In the genomic region with DNA sequence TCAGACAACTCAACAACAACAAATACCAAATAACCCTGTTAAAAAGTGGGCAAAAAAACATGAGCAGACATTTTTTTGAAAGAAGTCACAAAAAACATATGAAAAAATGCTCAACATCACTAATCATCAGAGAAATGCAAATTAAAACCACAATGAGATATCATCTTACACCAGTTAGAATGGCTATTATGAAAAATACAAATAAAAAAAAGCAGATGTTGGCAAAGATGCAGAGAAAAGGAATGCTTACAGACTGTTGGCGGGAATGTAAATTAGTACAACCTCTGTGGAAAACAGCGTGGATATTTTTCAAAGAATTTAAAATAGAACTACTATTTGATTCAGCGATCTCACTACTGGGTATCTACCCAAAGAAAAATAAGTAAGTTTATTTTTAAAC, we compare ENCODE assay signal across 1 cellular context.
TF ChIP-seq lines count a peak whose summit lies in the region.

No MANE protein-coding gene starts in this region.

TF ChIP-seq in SK-N-SH, 30 proteins besides CTCF, POLR2A, EP300 and RAD21 (continued from another document):
- TF ChIP-seq, protein P1, sequence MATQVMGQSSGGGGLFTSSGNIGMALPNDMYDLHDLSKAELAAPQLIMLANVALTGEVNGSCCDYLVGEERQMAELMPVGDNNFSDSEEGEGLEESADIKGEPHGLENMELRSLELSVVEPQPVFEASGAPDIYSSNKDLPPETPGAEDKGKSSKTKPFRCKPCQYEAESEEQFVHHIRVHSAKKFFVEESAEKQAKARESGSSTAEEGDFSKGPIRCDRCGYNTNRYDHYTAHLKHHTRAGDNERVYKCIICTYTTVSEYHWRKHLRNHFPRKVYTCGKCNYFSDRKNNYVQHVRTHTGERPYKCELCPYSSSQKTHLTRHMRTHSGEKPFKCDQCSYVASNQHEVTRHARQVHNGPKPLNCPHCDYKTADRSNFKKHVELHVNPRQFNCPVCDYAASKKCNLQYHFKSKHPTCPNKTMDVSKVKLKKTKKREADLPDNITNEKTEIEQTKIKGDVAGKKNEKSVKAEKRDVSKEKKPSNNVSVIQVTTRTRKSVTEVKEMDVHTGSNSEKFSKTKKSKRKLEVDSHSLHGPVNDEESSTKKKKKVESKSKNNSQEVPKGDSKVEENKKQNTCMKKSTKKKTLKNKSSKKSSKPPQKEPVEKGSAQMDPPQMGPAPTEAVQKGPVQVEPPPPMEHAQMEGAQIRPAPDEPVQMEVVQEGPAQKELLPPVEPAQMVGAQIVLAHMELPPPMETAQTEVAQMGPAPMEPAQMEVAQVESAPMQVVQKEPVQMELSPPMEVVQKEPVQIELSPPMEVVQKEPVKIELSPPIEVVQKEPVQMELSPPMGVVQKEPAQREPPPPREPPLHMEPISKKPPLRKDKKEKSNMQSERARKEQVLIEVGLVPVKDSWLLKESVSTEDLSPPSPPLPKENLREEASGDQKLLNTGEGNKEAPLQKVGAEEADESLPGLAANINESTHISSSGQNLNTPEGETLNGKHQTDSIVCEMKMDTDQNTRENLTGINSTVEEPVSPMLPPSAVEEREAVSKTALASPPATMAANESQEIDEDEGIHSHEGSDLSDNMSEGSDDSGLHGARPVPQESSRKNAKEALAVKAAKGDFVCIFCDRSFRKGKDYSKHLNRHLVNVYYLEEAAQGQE (IDR thresholded peaks at IDR 0.05; ENCODE audit: low read depth, low read length): no peak
- TF ChIP-seq, protein P2, sequence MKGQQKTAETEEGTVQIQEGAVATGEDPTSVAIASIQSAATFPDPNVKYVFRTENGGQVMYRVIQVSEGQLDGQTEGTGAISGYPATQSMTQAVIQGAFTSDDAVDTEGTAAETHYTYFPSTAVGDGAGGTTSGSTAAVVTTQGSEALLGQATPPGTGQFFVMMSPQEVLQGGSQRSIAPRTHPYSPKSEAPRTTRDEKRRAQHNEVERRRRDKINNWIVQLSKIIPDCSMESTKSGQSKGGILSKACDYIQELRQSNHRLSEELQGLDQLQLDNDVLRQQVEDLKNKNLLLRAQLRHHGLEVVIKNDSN (IDR thresholded peaks at IDR 0.05; ENCODE audit: borderline replicate concordance, low read depth): no peak
- TF ChIP-seq, protein P3, sequence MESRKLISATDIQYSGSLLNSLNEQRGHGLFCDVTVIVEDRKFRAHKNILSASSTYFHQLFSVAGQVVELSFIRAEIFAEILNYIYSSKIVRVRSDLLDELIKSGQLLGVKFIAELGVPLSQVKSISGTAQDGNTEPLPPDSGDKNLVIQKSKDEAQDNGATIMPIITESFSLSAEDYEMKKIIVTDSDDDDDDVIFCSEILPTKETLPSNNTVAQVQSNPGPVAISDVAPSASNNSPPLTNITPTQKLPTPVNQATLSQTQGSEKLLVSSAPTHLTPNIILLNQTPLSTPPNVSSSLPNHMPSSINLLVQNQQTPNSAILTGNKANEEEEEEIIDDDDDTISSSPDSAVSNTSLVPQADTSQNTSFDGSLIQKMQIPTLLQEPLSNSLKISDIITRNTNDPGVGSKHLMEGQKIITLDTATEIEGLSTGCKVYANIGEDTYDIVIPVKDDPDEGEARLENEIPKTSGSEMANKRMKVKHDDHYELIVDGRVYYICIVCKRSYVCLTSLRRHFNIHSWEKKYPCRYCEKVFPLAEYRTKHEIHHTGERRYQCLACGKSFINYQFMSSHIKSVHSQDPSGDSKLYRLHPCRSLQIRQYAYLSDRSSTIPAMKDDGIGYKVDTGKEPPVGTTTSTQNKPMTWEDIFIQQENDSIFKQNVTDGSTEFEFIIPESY (IDR thresholded peaks at IDR 0.05; ENCODE audit: borderline replicate concordance, low read depth): no peak
- TF ChIP-seq EZH2phosphoT487 (IDR thresholded peaks at IDR 0.05; ENCODE audit: borderline replicate concordance, low read depth) (no peak), TAF1 (IDR thresholded peaks at IDR 0.05; ENCODE audit: borderline replicate concordance, low read depth, low read length) (no peak), MXI1 (IDR thresholded peaks at IDR 0.05; ENCODE audit: low read depth, low read length) (no peak), YY1 (IDR thresholded peaks at IDR 0.05; ENCODE audit: low read depth) (no peak), RXRA (IDR thresholded peaks at IDR 0.05; ENCODE audit: borderline replicate concordance, low read depth) (no peak), GATA2 (CRISPR knock-in tag; IDR thresholded peaks at IDR 0.05) (no peak), JUND (IDR thresholded peaks at IDR 0.05) (0 out of 2 replicates have a peak, but pooled peaks have one; percentile 17), TCF12 (IDR thresholded peaks at IDR 0.05) (peak; percentile 63), POLR2AphosphoS5 (IDR thresholded peaks at IDR 0.05; ENCODE audit: low read depth, low read length) (no peak), TEAD4 (IDR thresholded peaks at IDR 0.05; ENCODE audit: borderline replicate concordance, insufficient read depth) (no peak)
- TF ChIP-seq, protein P4, sequence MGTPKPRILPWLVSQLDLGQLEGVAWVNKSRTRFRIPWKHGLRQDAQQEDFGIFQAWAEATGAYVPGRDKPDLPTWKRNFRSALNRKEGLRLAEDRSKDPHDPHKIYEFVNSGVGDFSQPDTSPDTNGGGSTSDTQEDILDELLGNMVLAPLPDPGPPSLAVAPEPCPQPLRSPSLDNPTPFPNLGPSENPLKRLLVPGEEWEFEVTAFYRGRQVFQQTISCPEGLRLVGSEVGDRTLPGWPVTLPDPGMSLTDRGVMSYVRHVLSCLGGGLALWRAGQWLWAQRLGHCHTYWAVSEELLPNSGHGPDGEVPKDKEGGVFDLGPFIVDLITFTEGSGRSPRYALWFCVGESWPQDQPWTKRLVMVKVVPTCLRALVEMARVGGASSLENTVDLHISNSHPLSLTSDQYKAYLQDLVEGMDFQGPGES (IDR thresholded peaks at IDR 0.05; ENCODE audit: low read depth, low read length): no peak
- TF ChIP-seq, protein P5, sequence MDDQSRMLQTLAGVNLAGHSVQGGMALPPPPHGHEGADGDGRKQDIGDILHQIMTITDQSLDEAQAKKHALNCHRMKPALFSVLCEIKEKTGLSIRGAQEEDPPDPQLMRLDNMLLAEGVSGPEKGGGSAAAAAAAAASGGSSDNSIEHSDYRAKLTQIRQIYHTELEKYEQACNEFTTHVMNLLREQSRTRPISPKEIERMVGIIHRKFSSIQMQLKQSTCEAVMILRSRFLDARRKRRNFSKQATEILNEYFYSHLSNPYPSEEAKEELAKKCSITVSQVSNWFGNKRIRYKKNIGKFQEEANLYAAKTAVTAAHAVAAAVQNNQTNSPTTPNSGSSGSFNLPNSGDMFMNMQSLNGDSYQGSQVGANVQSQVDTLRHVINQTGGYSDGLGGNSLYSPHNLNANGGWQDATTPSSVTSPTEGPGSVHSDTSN (IDR thresholded peaks at IDR 0.05): 0 out of 2 replicates have a peak, but pooled peaks have one; percentile 16
